In the genomic region with DNA sequence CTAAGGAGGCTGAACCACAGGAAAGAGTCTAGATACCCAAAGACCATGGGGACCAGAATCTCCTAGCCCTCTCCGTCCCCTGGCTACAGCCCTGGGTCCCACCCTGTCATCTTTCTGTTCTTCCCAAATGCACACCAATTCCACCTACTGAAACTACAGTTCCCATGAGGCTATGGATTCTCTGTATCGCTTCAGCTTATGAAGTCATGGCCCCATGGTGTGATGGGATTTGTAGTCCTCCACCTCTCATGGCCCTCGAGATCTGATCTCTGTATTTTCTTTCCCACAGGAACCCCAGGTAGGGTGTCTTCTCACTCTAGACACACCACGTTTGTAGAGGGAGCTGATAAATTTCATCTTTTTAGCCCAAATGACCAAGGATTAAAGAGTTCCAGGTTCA, we compare ENCODE assay signal across 1 cellular context.
TF ChIP-seq lines count a peak whose summit lies in the region.

No MANE protein-coding gene starts in this region.

TF ChIP-seq in K562, 482 proteins besides CTCF, POLR2A, EP300 and RAD21 (continues in another document):
- no peak for TF ChIP-seq ZNF174 (CRISPR knock-in tag; IDR thresholded peaks at IDR 0.05)
- TF ChIP-seq MCM7 (IDR thresholded peaks at IDR 0.05) = no peak
- peak; percentile 90 to 95 for TF ChIP-seq SIX5 (IDR thresholded peaks at IDR 0.05; ENCODE audit: borderline replicate concordance in 1 of 2, insufficient read depth in 1 of 2, low read depth in 1 of 2, low read length in 2 of 2)
- peak; percentile 45; the same call in 1 of the 2 replicates for TF ChIP-seq MBD2 (IDR thresholded peaks at IDR 0.05; ENCODE audit: borderline replicate concordance, low read depth)
- TF ChIP-seq ZNF121 (CRISPR knock-in tag; conservative IDR thresholded peaks at IDR 0.05) = no peak
- no peak for TF ChIP-seq ZFX (CRISPR knock-in tag; IDR thresholded peaks at IDR 0.05)
- TF ChIP-seq, protein P1, sequence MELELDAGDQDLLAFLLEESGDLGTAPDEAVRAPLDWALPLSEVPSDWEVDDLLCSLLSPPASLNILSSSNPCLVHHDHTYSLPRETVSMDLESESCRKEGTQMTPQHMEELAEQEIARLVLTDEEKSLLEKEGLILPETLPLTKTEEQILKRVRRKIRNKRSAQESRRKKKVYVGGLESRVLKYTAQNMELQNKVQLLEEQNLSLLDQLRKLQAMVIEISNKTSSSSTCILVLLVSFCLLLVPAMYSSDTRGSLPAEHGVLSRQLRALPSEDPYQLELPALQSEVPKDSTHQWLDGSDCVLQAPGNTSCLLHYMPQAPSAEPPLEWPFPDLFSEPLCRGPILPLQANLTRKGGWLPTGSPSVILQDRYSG (tag; conservative IDR thresholded peaks at IDR 0.05; ENCODE audit: low read depth) = no peak
- TF ChIP-seq TOE1 (IDR thresholded peaks at IDR 0.05; ENCODE audit: borderline replicate concordance) = no peak
- no peak for TF ChIP-seq TOE1 (CRISPR knock-in tag; IDR thresholded peaks at IDR 0.05; ENCODE audit: borderline replicate concordance, low read depth)
- TF ChIP-seq, protein P2, sequence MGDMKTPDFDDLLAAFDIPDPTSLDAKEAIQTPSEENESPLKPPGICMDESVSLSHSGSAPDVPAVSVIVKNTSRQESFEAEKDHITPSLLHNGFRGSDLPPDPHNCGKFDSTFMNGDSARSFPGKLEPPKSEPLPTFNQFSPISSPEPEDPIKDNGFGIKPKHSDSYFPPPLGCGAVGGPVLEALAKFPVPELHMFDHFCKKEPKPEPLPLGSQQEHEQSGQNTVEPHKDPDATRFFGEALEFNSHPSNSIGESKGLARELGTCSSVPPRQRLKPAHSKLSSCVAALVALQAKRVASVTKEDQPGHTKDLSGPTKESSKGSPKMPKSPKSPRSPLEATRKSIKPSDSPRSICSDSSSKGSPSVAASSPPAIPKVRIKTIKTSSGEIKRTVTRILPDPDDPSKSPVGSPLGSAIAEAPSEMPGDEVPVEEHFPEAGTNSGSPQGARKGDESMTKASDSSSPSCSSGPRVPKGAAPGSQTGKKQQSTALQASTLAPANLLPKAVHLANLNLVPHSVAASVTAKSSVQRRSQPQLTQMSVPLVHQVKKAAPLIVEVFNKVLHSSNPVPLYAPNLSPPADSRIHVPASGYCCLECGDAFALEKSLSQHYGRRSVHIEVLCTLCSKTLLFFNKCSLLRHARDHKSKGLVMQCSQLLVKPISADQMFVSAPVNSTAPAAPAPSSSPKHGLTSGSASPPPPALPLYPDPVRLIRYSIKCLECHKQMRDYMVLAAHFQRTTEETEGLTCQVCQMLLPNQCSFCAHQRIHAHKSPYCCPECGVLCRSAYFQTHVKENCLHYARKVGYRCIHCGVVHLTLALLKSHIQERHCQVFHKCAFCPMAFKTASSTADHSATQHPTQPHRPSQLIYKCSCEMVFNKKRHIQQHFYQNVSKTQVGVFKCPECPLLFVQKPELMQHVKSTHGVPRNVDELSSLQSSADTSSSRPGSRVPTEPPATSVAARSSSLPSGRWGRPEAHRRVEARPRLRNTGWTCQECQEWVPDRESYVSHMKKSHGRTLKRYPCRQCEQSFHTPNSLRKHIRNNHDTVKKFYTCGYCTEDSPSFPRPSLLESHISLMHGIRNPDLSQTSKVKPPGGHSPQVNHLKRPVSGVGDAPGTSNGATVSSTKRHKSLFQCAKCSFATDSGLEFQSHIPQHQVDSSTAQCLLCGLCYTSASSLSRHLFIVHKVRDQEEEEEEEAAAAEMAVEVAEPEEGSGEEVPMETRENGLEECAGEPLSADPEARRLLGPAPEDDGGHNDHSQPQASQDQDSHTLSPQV (IDR thresholded peaks at IDR 0.05) = 0 out of 2 replicates have a peak, but pooled peaks have one; percentile 18
- TF ChIP-seq ZNF124 (CRISPR knock-in tag; IDR thresholded peaks at IDR 0.05) = no peak
- TF ChIP-seq FOXK1 (CRISPR knock-in tag; IDR thresholded peaks at IDR 0.05; ENCODE audit: borderline replicate concordance) = no peak
- TF ChIP-seq ZNF143 (CRISPR knock-in tag; IDR thresholded peaks at IDR 0.05) = peak; percentile 85
- TF ChIP-seq, protein P3, sequence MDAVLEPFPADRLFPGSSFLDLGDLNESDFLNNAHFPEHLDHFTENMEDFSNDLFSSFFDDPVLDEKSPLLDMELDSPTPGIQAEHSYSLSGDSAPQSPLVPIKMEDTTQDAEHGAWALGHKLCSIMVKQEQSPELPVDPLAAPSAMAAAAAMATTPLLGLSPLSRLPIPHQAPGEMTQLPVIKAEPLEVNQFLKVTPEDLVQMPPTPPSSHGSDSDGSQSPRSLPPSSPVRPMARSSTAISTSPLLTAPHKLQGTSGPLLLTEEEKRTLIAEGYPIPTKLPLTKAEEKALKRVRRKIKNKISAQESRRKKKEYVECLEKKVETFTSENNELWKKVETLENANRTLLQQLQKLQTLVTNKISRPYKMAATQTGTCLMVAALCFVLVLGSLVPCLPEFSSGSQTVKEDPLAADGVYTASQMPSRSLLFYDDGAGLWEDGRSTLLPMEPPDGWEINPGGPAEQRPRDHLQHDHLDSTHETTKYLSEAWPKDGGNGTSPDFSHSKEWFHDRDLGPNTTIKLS (IDR thresholded peaks at IDR 0.05; ENCODE audit: borderline replicate concordance, low read depth) = peak; percentile 43; the same call in 1 of the 2 replicates
- no peak for TF ChIP-seq ZNF224 (CRISPR knock-in tag; IDR thresholded peaks at IDR 0.05)
- TF ChIP-seq JUND (IDR thresholded peaks at IDR 0.05; ENCODE audit: borderline replicate concordance, low read depth, low read length) = 0 out of 2 replicates have a peak, but pooled peaks have one; percentile 5
- TF ChIP-seq JUND (tag; IDR thresholded peaks at IDR 0.05; ENCODE audit: borderline replicate concordance, low read depth, low read length) = no peak
- TF ChIP-seq, protein P4, sequence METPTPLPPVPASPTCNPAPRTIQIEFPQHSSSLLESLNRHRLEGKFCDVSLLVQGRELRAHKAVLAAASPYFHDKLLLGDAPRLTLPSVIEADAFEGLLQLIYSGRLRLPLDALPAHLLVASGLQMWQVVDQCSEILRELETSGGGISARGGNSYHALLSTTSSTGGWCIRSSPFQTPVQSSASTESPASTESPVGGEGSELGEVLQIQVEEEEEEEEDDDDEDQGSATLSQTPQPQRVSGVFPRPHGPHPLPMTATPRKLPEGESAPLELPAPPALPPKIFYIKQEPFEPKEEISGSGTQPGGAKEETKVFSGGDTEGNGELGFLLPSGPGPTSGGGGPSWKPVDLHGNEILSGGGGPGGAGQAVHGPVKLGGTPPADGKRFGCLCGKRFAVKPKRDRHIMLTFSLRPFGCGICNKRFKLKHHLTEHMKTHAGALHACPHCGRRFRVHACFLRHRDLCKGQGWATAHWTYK (CRISPR knock-in tag; IDR thresholded peaks at IDR 0.05) = no peak
- TF ChIP-seq, protein P5, sequence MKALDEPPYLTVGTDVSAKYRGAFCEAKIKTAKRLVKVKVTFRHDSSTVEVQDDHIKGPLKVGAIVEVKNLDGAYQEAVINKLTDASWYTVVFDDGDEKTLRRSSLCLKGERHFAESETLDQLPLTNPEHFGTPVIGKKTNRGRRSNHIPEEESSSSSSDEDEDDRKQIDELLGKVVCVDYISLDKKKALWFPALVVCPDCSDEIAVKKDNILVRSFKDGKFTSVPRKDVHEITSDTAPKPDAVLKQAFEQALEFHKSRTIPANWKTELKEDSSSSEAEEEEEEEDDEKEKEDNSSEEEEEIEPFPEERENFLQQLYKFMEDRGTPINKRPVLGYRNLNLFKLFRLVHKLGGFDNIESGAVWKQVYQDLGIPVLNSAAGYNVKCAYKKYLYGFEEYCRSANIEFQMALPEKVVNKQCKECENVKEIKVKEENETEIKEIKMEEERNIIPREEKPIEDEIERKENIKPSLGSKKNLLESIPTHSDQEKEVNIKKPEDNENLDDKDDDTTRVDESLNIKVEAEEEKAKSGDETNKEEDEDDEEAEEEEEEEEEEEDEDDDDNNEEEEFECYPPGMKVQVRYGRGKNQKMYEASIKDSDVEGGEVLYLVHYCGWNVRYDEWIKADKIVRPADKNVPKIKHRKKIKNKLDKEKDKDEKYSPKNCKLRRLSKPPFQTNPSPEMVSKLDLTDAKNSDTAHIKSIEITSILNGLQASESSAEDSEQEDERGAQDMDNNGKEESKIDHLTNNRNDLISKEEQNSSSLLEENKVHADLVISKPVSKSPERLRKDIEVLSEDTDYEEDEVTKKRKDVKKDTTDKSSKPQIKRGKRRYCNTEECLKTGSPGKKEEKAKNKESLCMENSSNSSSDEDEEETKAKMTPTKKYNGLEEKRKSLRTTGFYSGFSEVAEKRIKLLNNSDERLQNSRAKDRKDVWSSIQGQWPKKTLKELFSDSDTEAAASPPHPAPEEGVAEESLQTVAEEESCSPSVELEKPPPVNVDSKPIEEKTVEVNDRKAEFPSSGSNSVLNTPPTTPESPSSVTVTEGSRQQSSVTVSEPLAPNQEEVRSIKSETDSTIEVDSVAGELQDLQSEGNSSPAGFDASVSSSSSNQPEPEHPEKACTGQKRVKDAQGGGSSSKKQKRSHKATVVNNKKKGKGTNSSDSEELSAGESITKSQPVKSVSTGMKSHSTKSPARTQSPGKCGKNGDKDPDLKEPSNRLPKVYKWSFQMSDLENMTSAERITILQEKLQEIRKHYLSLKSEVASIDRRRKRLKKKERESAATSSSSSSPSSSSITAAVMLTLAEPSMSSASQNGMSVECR (CRISPR knock-in tag; IDR thresholded peaks at IDR 0.05) = no peak
- no peak for TF ChIP-seq CHD2 (IDR thresholded peaks at IDR 0.05; ENCODE audit: low read depth, low read length)
- no peak for TF ChIP-seq NCOA4 (IDR thresholded peaks at IDR 0.05; ENCODE audit: partially characterized antibody)
- TF ChIP-seq, protein P6, sequence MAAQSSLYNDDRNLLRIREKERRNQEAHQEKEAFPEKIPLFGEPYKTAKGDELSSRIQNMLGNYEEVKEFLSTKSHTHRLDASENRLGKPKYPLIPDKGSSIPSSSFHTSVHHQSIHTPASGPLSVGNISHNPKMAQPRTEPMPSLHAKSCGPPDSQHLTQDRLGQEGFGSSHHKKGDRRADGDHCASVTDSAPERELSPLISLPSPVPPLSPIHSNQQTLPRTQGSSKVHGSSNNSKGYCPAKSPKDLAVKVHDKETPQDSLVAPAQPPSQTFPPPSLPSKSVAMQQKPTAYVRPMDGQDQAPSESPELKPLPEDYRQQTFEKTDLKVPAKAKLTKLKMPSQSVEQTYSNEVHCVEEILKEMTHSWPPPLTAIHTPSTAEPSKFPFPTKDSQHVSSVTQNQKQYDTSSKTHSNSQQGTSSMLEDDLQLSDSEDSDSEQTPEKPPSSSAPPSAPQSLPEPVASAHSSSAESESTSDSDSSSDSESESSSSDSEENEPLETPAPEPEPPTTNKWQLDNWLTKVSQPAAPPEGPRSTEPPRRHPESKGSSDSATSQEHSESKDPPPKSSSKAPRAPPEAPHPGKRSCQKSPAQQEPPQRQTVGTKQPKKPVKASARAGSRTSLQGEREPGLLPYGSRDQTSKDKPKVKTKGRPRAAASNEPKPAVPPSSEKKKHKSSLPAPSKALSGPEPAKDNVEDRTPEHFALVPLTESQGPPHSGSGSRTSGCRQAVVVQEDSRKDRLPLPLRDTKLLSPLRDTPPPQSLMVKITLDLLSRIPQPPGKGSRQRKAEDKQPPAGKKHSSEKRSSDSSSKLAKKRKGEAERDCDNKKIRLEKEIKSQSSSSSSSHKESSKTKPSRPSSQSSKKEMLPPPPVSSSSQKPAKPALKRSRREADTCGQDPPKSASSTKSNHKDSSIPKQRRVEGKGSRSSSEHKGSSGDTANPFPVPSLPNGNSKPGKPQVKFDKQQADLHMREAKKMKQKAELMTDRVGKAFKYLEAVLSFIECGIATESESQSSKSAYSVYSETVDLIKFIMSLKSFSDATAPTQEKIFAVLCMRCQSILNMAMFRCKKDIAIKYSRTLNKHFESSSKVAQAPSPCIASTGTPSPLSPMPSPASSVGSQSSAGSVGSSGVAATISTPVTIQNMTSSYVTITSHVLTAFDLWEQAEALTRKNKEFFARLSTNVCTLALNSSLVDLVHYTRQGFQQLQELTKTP (IDR thresholded peaks at IDR 0.05; ENCODE audit: low read depth in 1 of 2, partially characterized antibody in 2 of 2) = peak in 1 of 2 experiments; percentile 97
- TF ChIP-seq ZKSCAN3 (CRISPR knock-in tag; IDR thresholded peaks at IDR 0.05) = no peak
- TF ChIP-seq ZNF23 (CRISPR knock-in tag; IDR thresholded peaks at IDR 0.05) = no peak
- TF ChIP-seq ZNF274 (IDR thresholded peaks at IDR 0.05; ENCODE audit: borderline replicate concordance, low read depth, low read length) = no peak
- TF ChIP-seq BHLHE40 (IDR thresholded peaks at IDR 0.05; ENCODE audit: low read length) = no peak
- TF ChIP-seq RHOXF2B (CRISPR knock-in tag; conservative IDR thresholded peaks at IDR 0.05) = no peak
- no peak for TF ChIP-seq POLR2G (IDR thresholded peaks at IDR 0.05; ENCODE audit: low read depth, low read length)
- TF ChIP-seq ZBTB17 (CRISPR knock-in tag; IDR thresholded peaks at IDR 0.05) = no peak
- TF ChIP-seq ZNF12 (CRISPR knock-in tag; IDR thresholded peaks at IDR 0.05) = no peak
- TF ChIP-seq KAT8 (IDR thresholded peaks at IDR 0.05; ENCODE audit: low read depth) = no peak
- TF ChIP-seq ATF1 (CRISPR knock-in tag; IDR thresholded peaks at IDR 0.05) = no peak
- peak; percentile 42; the same call in 1 of the 2 replicates for TF ChIP-seq ATF1 (tag; IDR thresholded peaks at IDR 0.05)
- no peak for TF ChIP-seq MTF1 (CRISPR knock-in tag; IDR thresholded peaks at IDR 0.05; ENCODE audit: borderline replicate concordance)
- TF ChIP-seq EWSR1 (IDR thresholded peaks at IDR 0.05; ENCODE audit: borderline replicate concordance, low read depth, partially characterized antibody) = no peak
- TF ChIP-seq ETV6 (IDR thresholded peaks at IDR 0.05; ENCODE audit: borderline replicate concordance in 1 of 2, low read depth in 2 of 2, low read length in 1 of 2) = no peak
- no peak for TF ChIP-seq ETV6 (CRISPR knock-in tag; IDR thresholded peaks at IDR 0.05; ENCODE audit: borderline replicate concordance)
- TF ChIP-seq FOXK2 (conservative IDR thresholded peaks at IDR 0.05 in 1 of 2, IDR thresholded peaks at IDR 0.05 in 1 of 2; ENCODE audit: low read depth in 2 of 2) = no peak
- TF ChIP-seq PTBP1 (IDR thresholded peaks at IDR 0.05; ENCODE audit: low read depth, low read length) = no peak
- TF ChIP-seq, protein P7, sequence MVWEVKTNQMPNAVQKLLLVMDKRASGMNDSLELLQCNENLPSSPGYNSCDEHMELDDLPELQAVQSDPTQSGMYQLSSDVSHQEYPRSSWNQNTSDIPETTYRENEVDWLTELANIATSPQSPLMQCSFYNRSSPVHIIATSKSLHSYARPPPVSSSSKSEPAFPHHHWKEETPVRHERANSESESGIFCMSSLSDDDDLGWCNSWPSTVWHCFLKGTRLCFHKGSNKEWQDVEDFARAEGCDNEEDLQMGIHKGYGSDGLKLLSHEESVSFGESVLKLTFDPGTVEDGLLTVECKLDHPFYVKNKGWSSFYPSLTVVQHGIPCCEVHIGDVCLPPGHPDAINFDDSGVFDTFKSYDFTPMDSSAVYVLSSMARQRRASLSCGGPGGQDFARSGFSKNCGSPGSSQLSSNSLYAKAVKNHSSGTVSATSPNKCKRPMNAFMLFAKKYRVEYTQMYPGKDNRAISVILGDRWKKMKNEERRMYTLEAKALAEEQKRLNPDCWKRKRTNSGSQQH (CRISPR knock-in tag; IDR thresholded peaks at IDR 0.05) = no peak
- TF ChIP-seq HCFC1 (IDR thresholded peaks at IDR 0.05; ENCODE audit: low read depth, low read length) = peak; percentile 94
- no peak for TF ChIP-seq ZNF79 (CRISPR knock-in tag; IDR thresholded peaks at IDR 0.05; ENCODE audit: low read depth)
- TF ChIP-seq, protein P8, sequence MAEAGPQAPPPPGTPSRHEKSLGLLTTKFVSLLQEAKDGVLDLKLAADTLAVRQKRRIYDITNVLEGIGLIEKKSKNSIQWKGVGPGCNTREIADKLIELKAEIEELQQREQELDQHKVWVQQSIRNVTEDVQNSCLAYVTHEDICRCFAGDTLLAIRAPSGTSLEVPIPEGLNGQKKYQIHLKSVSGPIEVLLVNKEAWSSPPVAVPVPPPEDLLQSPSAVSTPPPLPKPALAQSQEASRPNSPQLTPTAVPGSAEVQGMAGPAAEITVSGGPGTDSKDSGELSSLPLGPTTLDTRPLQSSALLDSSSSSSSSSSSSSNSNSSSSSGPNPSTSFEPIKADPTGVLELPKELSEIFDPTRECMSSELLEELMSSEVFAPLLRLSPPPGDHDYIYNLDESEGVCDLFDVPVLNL (CRISPR knock-in tag; IDR thresholded peaks at IDR 0.05; ENCODE audit: low read depth) = no peak
